Comparison of ENCODE assay signal across 8 cellular contexts in genomic region chr6:13302751-13303667, GRCh38. TPM values are rescaled to one million over a fixed set of nuclear protein-coding genes. Genes with fewer than 3 reads are reported as not detected.
DNase-seq lines count a peak whose midpoint lies in the region; ATAC-seq lines count a peak whose summit lies in the region.

No MANE protein-coding gene starts in this region.

- peaks cover 46% of the 10 kb centered on the region for H3K36me3 Mint-ChIP-seq in activated naive CD8-positive, alpha-beta T cell treated with anti-CD3 and anti-CD28 coated beads for 36 hours

- intact Hi-C loops in Right ventricle myocardium superior (cut with DNase I), result no loop called here

- H3K4me3 Mint-ChIP-seq in activated naive CD8-positive, alpha-beta T cell treated with anti-CD3 and anti-CD28 coated beads for 36 hours, result peak overlapping the region; percentile 66

- no peaks in the 10 kb centered on the region for H3K27me3 Mint-ChIP-seq in activated naive CD8-positive, alpha-beta T cell treated with anti-CD3 and anti-CD28 coated beads for 36 hours

- H3K4me1 Mint-ChIP-seq in activated naive CD8-positive, alpha-beta T cell treated with anti-CD3 and anti-CD28 coated beads for 36 hours, result peaks cover 34% of the 10 kb centered on the region

- peak; percentile 29 for DNase-seq in activated T-cell treated with anti-CD3 and anti-CD28 coated beads for 48 hours (ENCODE audit: low read depth)
- no peak for DNase-seq in activated T-cell treated with anti-CD3 and anti-CD28 coated beads for 4 hours
- peak; percentile 94 to 99 for DNase-seq in NOMO-1 (lab: John Stamatoyannopoulos, UW; ENCODE audit: unreplicated experiment in 2 of 2)
- peak; percentile 68 for DNase-seq in activated naive CD8-positive, alpha-beta T cell treated with anti-CD3 and anti-CD28 coated beads for 36 hours
- DNase-seq in Right ventricle myocardium superior, result peak; percentile 66
- peak; percentile 83 for DNase-seq in putamen (ENCODE audit: low spot score)
- no peak for DNase-seq in DMS 273 treated with DMSO at 0.1 percent for 48 hours (lab: John Stamatoyannopoulos, UW)

- H3K27ac Mint-ChIP-seq in activated naive CD8-positive, alpha-beta T cell treated with anti-CD3 and anti-CD28 coated beads for 36 hours, result peak overlapping the region; percentile 93

- peaks cover 5% of the 10 kb centered on the region for H3K9me3 Mint-ChIP-seq in activated naive CD8-positive, alpha-beta T cell treated with anti-CD3 and anti-CD28 coated beads for 36 hours

- ATAC-seq in HG02798 (IDR thresholded peaks at IDR 0.05; ENCODE audit: poor library complexity, unreplicated experiment), result peak; percentile 71
- ATAC-seq in Right ventricle myocardium superior (ENCODE audit: poor library complexity), result peak; percentile 64

RNA-seq across cellular contexts. Expression of gene TBC1D7, which starts 25.3 kb away (rescaled TPM):
- total RNA-seq in activated naive CD8-positive, alpha-beta T cell treated with anti-CD3 and anti-CD28 coated beads for 36 hours, result 10 to 100 TPM; 20.2 to 20.6 TPM
- total RNA-seq in Right ventricle myocardium superior, result 36.0 TPM

Comparison
In these comparisons a context has a peak if more than half of its experiments do, and no peak if none do; other contexts are left out.
1. DNase-seq: peak in activated T-cell treated with anti-CD3 and anti-CD28 coated beads for 48 hours (single experiment), NOMO-1 (2 of 2), activated naive CD8-positive, alpha-beta T cell treated with anti-CD3 and anti-CD28 coated beads for 36 hours (single experiment), Right ventricle myocardium superior (single experiment) and putamen (single experiment); none in activated T-cell treated with anti-CD3 and anti-CD28 coated beads for 4 hours (single experiment) and DMS 273 treated with DMSO at 0.1 percent for 48 hours (single experiment).